25 cellular contexts compared by ENCODE assay signal in genomic region chr12:2288471-2288870, GRCh38.
DNase-seq lines count a peak whose midpoint lies in the region; ATAC-seq and TF ChIP-seq lines count a peak whose summit lies in the region.
"Had no signal": no experiment of that assay in that cellular context is flagged by ENCODE, and none has a peak within 500 bp of the region (broad histone marks: within the 10 kb centered on the region; RNA-seq: fewer than 3 reads in every experiment).

No MANE protein-coding gene starts in this region.

- no peaks in the 10 kb centered on the region for H3K27me3 ChIP-seq in adipocyte (replicated peaks; ENCODE audit: control insufficient read depth, insufficient read depth, low read length)
- no peaks in the 10 kb centered on the region for H3K27me3 ChIP-seq in tibial artery
- H3K27me3 ChIP-seq: cardiac muscle cell, right lobe of liver had no signal

- peak overlapping the region; percentile 81 to 83 for H3K27ac ChIP-seq in tibial artery
- H3K27ac ChIP-seq: 22Rv1, cardiac muscle cell, right lobe of liver had no signal

- no peak overlapping the region for H3K27ac Mint-ChIP-seq in activated T-cell treated with anti-CD3 and anti-CD28 coated beads, Interleukin-2, amount 50 U/mL, for 24 hours
- H3K27ac Mint-ChIP-seq: activated CD8-positive, alpha-beta T cell treated with anti-CD3 and anti-CD28 coated beads, Interleukin-2, amount 10 ng/mL, durations not matched to agents 7 days and 5 days; activated naive CD4-positive, alpha-beta T cell treated with anti-CD3 and anti-CD28 coated beads, Interleukin-2, amount 50 U/mL, for 72 hours; activated T-helper 2 cell treated with anti-CD3 and anti-CD28 coated beads, Interferon-gamma antibody, Interleukin-2, Interleukin-4, amounts not matched to agents 10 μg/mL and 5 μg/mL and 100 μg/mL, durations not matched to agents 14 hours and 24 hours and 36 hours; memory B cell had no signal

- no peaks in the 10 kb centered on the region for H3K9me3 ChIP-seq in adipocyte (ENCODE audit: control insufficient read depth, low read length)
- H3K9me3 ChIP-seq in tibial artery: no peaks in the 10 kb centered on the region
- H3K9me3 ChIP-seq: right lobe of liver had no signal

- peak; percentile 6 for DNase-seq in activated T-cell treated with anti-CD3 and anti-CD28 coated beads, Interleukin-2, amount 50 U/mL, for 24 hours
- DNase-seq in activated T-cell treated with anti-CD3 and anti-CD28 coated beads for 4 hours: no peak
- DNase-seq in adipocyte (ENCODE audit: low read depth): no peak
- peak; percentile 62 for DNase-seq in mesenteric fat pad (ENCODE audit: low spot score)
- DNase-seq in tibial artery: peak; percentile 16 to 60
- DNase-seq in C1 segment of cervical spinal cord (lab: John Stamatoyannopoulos, UW): no peak
- no peak for DNase-seq in activated CD4-positive, CD25-positive, alpha-beta regulatory T cell (lab: John Stamatoyannopoulos, UW)
- DNase-seq: activated CD4-positive, alpha-beta T cell treated with anti-CD3 and anti-CD28 coated beads for 4 hours; activated CD8-positive, alpha-beta T cell treated with anti-CD3 and anti-CD28 coated beads, Interleukin-2, amount 10 ng/mL, durations not matched to agents 7 days and 5 days; Calu3; hippocampal formation; Karpas-422; NCI-H2029; SHP77 treated with DMSO at 0.1 percent for 48 hours; stimulated activated CD4-positive, alpha-beta T cell treated with anti-CD3 and anti-CD28 coated beads, Interleukin-4, amount 100 ng/mL, for 24 hours; trophoblast cell had no signal

- H3K9ac ChIP-seq in adipocyte (ENCODE audit: low read length): peak overlapping the region; percentile 87

- no peak for ATAC-seq in GM21825 (IDR thresholded peaks at IDR 0.05; ENCODE audit: unreplicated experiment)
- ATAC-seq: activated CD8-positive, alpha-beta T cell treated with anti-CD3 and anti-CD28 coated beads, Interleukin-2, amount 10 ng/mL, durations not matched to agents 7 days and 5 days; activated naive CD4-positive, alpha-beta T cell treated with anti-CD3 and anti-CD28 coated beads, Interleukin-2, amount 50 U/mL, for 72 hours; HCT116; HepG2; right lobe of liver had no signal

- H3K36me3 Mint-ChIP-seq in activated T-cell treated with anti-CD3 and anti-CD28 coated beads, Interleukin-2, amount 50 U/mL, for 24 hours (ENCODE audit: low read depth): no peaks in the 10 kb centered on the region
- H3K36me3 Mint-ChIP-seq: activated naive CD4-positive, alpha-beta T cell treated with anti-CD3 and anti-CD28 coated beads, Interleukin-2, amount 50 U/mL, for 72 hours; memory B cell had no signal

- intact Hi-C loops in tibial artery (cut with DNase I; ENCODE audit: low total_unique reads): loop anchor here (5.0 to 10.0 kb wide), 2 partner anchors 231 to 296 kb away; no protein-coding TSS in a partner anchor

- H3K4me3 Mint-ChIP-seq in activated T-cell treated with anti-CD3 and anti-CD28 coated beads, Interleukin-2, amount 50 U/mL, for 24 hours: no peak overlapping the region
- H3K4me3 Mint-ChIP-seq: activated CD8-positive, alpha-beta T cell treated with anti-CD3 and anti-CD28 coated beads, Interleukin-2, amount 10 ng/mL, durations not matched to agents 7 days and 5 days; memory B cell had no signal

- H3K4me1 ChIP-seq in adipocyte (ENCODE audit: control insufficient read depth, insufficient read depth, low read length) (peaks cover 53% of the 10 kb centered on the region), tibial artery (peaks cover 0 to 100% (median 70%) of the 10 kb centered on the region in 4 donors)
- H3K4me1 ChIP-seq: right lobe of liver had no signal

- TF ChIP-seq CTCF in tibial artery (IDR thresholded peaks at IDR 0.05): no peak

- H3K4me3 ChIP-seq in adipocyte (ENCODE audit: low read length) (peak overlapping the region; percentile 4), tibial artery (no peak overlapping the region)
- H3K4me3 ChIP-seq: cardiac muscle cell, right lobe of liver had no signal

- H3K9me3 Mint-ChIP-seq in activated T-cell treated with anti-CD3 and anti-CD28 coated beads, Interleukin-2, amount 50 U/mL, for 24 hours: no peaks in the 10 kb centered on the region
- H3K9me3 Mint-ChIP-seq: activated naive CD4-positive, alpha-beta T cell treated with anti-CD3 and anti-CD28 coated beads, Interleukin-2, amount 50 U/mL, for 72 hours; activated T-helper 2 cell treated with anti-CD3 and anti-CD28 coated beads, Interferon-gamma antibody, Interleukin-2, Interleukin-4, amounts not matched to agents 10 μg/mL and 5 μg/mL and 100 μg/mL, durations not matched to agents 14 hours and 24 hours and 36 hours; memory B cell had no signal

- H3K36me3 ChIP-seq in adipocyte (ENCODE audit: control insufficient read depth, insufficient read depth, low read length, severe bottlenecking): no peaks in the 10 kb centered on the region
- no peaks in the 10 kb centered on the region for H3K36me3 ChIP-seq in tibial artery
- H3K36me3 ChIP-seq: cardiac muscle cell, right lobe of liver had no signal

- H3K4me1 Mint-ChIP-seq in activated T-cell treated with anti-CD3 and anti-CD28 coated beads, Interleukin-2, amount 50 U/mL, for 24 hours (ENCODE audit: low read depth): peaks cover 6% of the 10 kb centered on the region
- H3K4me1 Mint-ChIP-seq: memory B cell had no signal

- H3K27me3 Mint-ChIP-seq in activated T-cell treated with anti-CD3 and anti-CD28 coated beads, Interleukin-2, amount 50 U/mL, for 24 hours: peaks cover 35% of the 10 kb centered on the region

Comparison
In these comparisons a context has a peak if more than half of its experiments do, and no peak if none do; other contexts are left out.
1. DNase-seq: peak in activated T-cell treated with anti-CD3 and anti-CD28 coated beads, Interleukin-2, amount 50 U/mL, for 24 hours (single experiment), mesenteric fat pad (single experiment) and tibial artery (2 of 2); none in activated T-cell treated with anti-CD3 and anti-CD28 coated beads for 4 hours (single experiment), adipocyte (single experiment), C1 segment of cervical spinal cord (0 of 14) and activated CD4-positive, CD25-positive, alpha-beta regulatory T cell (0 of 4).